Comparison of ENCODE assay signal across 19 cellular contexts in the genomic region with DNA sequence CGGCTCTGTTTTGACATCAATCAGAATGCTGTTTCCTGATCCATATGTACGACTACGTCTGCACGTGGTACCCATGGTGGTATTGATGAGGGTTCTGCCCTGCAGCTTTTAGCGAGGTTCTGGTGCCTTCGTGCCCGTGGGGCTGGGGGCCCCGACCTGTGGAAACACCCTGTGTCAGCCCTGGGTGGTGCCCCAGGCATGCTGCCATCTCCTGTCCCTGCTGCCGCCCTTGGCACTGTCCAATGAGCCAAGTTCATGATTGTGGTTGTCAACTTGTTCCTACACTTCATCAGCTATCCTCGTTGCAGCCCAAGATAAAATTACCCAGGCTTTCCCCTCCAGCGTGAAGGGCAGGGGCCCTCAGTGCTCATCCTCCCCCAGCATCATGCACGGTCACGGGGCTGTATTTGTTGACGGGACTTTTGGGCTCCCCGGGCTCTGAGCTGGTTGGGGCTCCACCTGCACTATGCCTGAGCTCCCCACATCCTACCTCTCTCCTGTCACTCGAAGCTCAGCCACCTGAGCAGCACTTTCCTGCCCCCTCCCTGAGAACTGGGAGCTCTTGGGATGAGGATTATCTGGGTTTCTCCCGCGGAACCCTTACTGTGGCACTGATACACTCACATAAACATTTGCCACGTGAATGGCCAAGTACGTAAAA. TPM values are rescaled to one million over a fixed set of nuclear protein-coding genes. Genes with fewer than 3 reads are reported as not detected.
DNase-seq lines count a peak whose midpoint lies in the region; ATAC-seq, FAIRE-seq and TF ChIP-seq lines count a peak whose summit lies in the region.
"Had no signal": no experiment of that assay in that cellular context is flagged by ENCODE, and none has a peak within 500 bp of the region (broad histone marks: within the 10 kb centered on the region; RNA-seq: fewer than 3 reads in every experiment).

No MANE protein-coding gene starts in this region.

- no peak for FAIRE-seq in A549 (lab: Jason Lieb, UNC)
- FAIRE-seq: GM12878 had no signal

- peak overlapping the region; percentile 19 for H3K27ac Mint-ChIP-seq in activated CD4-positive, alpha-beta T cell treated with anti-CD3 and anti-CD28 coated beads, Interleukin-2, amount 10 ng/mL, durations not matched to agents 7 days and 5 days
- H3K27ac Mint-ChIP-seq: CD8-positive, alpha-beta T cell; HFFc6 had no signal

- H3K4me2 ChIP-seq in A549 = peak overlapping the region; percentile 38; the same call in 2 of the 3 replicates

- H3K9me3 ChIP-seq in A549 = no peaks in the 10 kb centered on the region
- H3K9me3 ChIP-seq: BLaER1 treated with 17β-estradiol and CSF1 and Interleukin-3, amounts not matched to agents 10 nM and 100 nM had no signal

- CTCF ChIA-PET in activated CD4-positive, alpha-beta T cell treated with anti-CD3 and anti-CD28 coated beads, Interleukin-2, amount 10 ng/mL, durations not matched to agents 7 days and 5 days (lab: Charles Lee) = no interaction called here
- CTCF ChIA-PET in A549 (lab: Yijun Ruan, JAX) = interaction anchor here (0.8 to 2.0 kb wide), 4 partner anchors 13 to 156 kb away, joined by 3 to 5 read pairs (median 4); no protein-coding TSS in a partner anchor

- 82% methylated on average over 19 of the region's 20 CpGs for WGBS in A549 (ENCODE audit: missing lambda C conversion rate)

- no peak for TF ChIP-seq EP300 in A549 (IDR thresholded peaks at IDR 0.05)

- no peak overlapping the region for H3K4me3 ChIP-seq in A549
- H3K4me3 ChIP-seq: BLaER1 treated with 17β-estradiol and CSF1 and Interleukin-3, amounts not matched to agents 10 nM and 100 nM; GM12878 had no signal

- H3K4me3 Mint-ChIP-seq in activated CD4-positive, alpha-beta T cell treated with anti-CD3 and anti-CD28 coated beads, Interleukin-2, amount 10 ng/mL, durations not matched to agents 7 days and 5 days = no peak overlapping the region
- H3K4me3 Mint-ChIP-seq: CD8-positive, alpha-beta T cell; HFFc6 had no signal

- no peaks in the 10 kb centered on the region for H3K36me3 Mint-ChIP-seq in activated CD4-positive, alpha-beta T cell treated with anti-CD3 and anti-CD28 coated beads, Interleukin-2, amount 10 ng/mL, durations not matched to agents 7 days and 5 days (ENCODE audit: low read depth)
- H3K36me3 Mint-ChIP-seq: CD8-positive, alpha-beta T cell had no signal

- no peak for TF ChIP-seq RAD21 in A549 (conservative IDR thresholded peaks at IDR 0.05 in 1 of 2, IDR thresholded peaks at IDR 0.05 in 1 of 2)

- TF ChIP-seq POLR2A in A549 (IDR thresholded peaks at IDR 0.05; ENCODE audit: low read length) = no peak

- TF ChIP-seq CTCF in A549 (IDR thresholded peaks at IDR 0.05) = no peak
- no peak for TF ChIP-seq CTCF in GM10266 (IDR thresholded peaks at IDR 0.05; ENCODE audit: control insufficient read depth, insufficient read depth, low read depth, missing control alignments)

- H3K4me1 Mint-ChIP-seq in activated CD4-positive, alpha-beta T cell treated with anti-CD3 and anti-CD28 coated beads, Interleukin-2, amount 10 ng/mL, durations not matched to agents 7 days and 5 days = no peaks in the 10 kb centered on the region

- DNase-seq in activated CD4-positive, alpha-beta T cell treated with anti-CD3 and anti-CD28 coated beads, Interleukin-2, amount 10 ng/mL, durations not matched to agents 7 days and 5 days = no peak
- no peak for DNase-seq in activated CD4-positive, alpha-beta T cell treated with anti-CD3 and anti-CD28 coated beads for 4 hours
- DNase-seq in A549 (ENCODE audit: low read depth in 1 of 2, low spot score in 1 of 2) = no peak
- peak; percentile 48 for DNase-seq in left ventricle myocardium superior
- DNase-seq in iPS-NIHi7 (ENCODE audit: extremely low spot score) = no peak
- DNase-seq in activated gamma-delta T cell (lab: John Stamatoyannopoulos, UW) = no peak
- no peak for DNase-seq in GM10266 (ENCODE audit: extremely low spot score)
- DNase-seq: Calu3; CD8-positive, alpha-beta T cell; DMS79 treated with DMSO at 0.1 percent for 48 hours; GF-D8; GOT3; H7; HFFc6 had no signal

- ATAC-seq in A549 (no peak), left ventricle myocardium superior (peak; percentile 77)
- ATAC-seq: CD8-positive, alpha-beta T cell; GM12878; HCT116 had no signal

- peaks cover 30% of the 10 kb centered on the region for H3K27me3 Mint-ChIP-seq in activated CD4-positive, alpha-beta T cell treated with anti-CD3 and anti-CD28 coated beads, Interleukin-2, amount 10 ng/mL, durations not matched to agents 7 days and 5 days

- H3K4me1 ChIP-seq in A549 = peaks cover 44% of the 10 kb centered on the region

- H3K27ac ChIP-seq in A549 (peak overlapping the region; percentile 34 to 76; a peak in 5 of 6 replicates), cingulate gyrus (ENCODE audit: low read depth, low read length) (peak overlapping the region; percentile 65)
- H3K27ac ChIP-seq: 22Rv1; BLaER1 treated with 17β-estradiol and CSF1 and Interleukin-3, amounts not matched to agents 10 nM and 100 nM had no signal

- POLR2A ChIA-PET in activated CD4-positive, alpha-beta T cell treated with anti-CD3 and anti-CD28 coated beads, Interleukin-2, amount 10 ng/mL, durations not matched to agents 7 days and 5 days (lab: Charles Lee) = no interaction called here
- POLR2A ChIA-PET in A549 (lab: Yijun Ruan, JAX) = interaction anchor here (0.7 kb wide), 1 partner anchor 177 kb away, joined by 3 read pairs; no protein-coding TSS in a partner anchor

- H3K9me3 Mint-ChIP-seq in activated CD4-positive, alpha-beta T cell treated with anti-CD3 and anti-CD28 coated beads, Interleukin-2, amount 10 ng/mL, durations not matched to agents 7 days and 5 days = peaks cover 11% of the 10 kb centered on the region
- H3K9me3 Mint-ChIP-seq: CD8-positive, alpha-beta T cell had no signal

- intact Hi-C loops in left ventricle myocardium superior (cut with micrococcal nuclease) = no loop called here

TF ChIP-seq in A549, 52 proteins besides CTCF, POLR2A, EP300 and RAD21 (continues in another document):
- TF ChIP-seq ZFP36 (IDR thresholded peaks at IDR 0.05; ENCODE audit: borderline replicate concordance, partially characterized antibody) (no peak), HOXB13 (CRISPR knock-in tag; IDR thresholded peaks at IDR 0.05; ENCODE audit: low read depth) (no peak), PHF8 (IDR thresholded peaks at IDR 0.05; ENCODE audit: borderline replicate concordance, low read depth) (no peak), FOSL2 (IDR thresholded peaks at IDR 0.05) (no peak), FOSL2 (CRISPR knock-in tag; IDR thresholded peaks at IDR 0.05) (no peak), RARB (CRISPR knock-in tag; IDR thresholded peaks at IDR 0.05) (no peak), CHD4 (IDR thresholded peaks at IDR 0.05; ENCODE audit: borderline replicate concordance) (no peak), TP53 (CRISPR knock-in tag; IDR thresholded peaks at IDR 0.05) (no peak), TFCP2L1 (CRISPR knock-in tag; IDR thresholded peaks at IDR 0.05) (no peak), FOSB (CRISPR knock-in tag; IDR thresholded peaks at IDR 0.05) (no peak), CHD2 (IDR thresholded peaks at IDR 0.05; ENCODE audit: low read length, partially characterized antibody) (no peak), MYC (IDR thresholded peaks at IDR 0.05; ENCODE audit: borderline replicate concordance, low read length) (no peak), KDM5A (IDR thresholded peaks at IDR 0.05) (no peak), MAX (IDR thresholded peaks at IDR 0.05) (no peak), RCOR1 (IDR thresholded peaks at IDR 0.05; ENCODE audit: low read depth, low read length) (no peak), REST (IDR thresholded peaks at IDR 0.05) (no peak)
- TF ChIP-seq, protein P1, sequence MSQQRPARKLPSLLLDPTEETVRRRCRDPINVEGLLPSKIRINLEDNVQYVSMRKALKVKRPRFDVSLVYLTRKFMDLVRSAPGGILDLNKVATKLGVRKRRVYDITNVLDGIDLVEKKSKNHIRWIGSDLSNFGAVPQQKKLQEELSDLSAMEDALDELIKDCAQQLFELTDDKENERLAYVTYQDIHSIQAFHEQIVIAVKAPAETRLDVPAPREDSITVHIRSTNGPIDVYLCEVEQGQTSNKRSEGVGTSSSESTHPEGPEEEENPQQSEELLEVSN (IDR thresholded peaks at IDR 0.05; ENCODE audit: borderline replicate concordance, low read depth) = no peak

RNA-seq across cellular contexts. Expression of gene DPYSL4, which starts 7.7 kb away (rescaled TPM):
- 1 to 10 TPM; 1.2 to 1.6 TPM for total RNA-seq in activated CD4-positive, alpha-beta T cell treated with anti-CD3 and anti-CD28 coated beads, Interleukin-2, amount 10 ng/mL, durations not matched to agents 7 days and 5 days
- polyA plus RNA-seq in A549 (2011; rRNA removed) (2.9 and 3.9 TPM in 2 replicates), A549 (2017; fragmentation: RNase III; extraction: RNeasy Plus Mini Kit Qiagen cat#74134 plus additional on column Dnase treatment) (13.5 to 14.1 TPM (median 14.0 TPM) in 3 replicates)
- 8.2 and 10.2 TPM in 2 replicates for polyA plus RNA-seq in A549 (2012; cell fraction: cytosol; rRNA removed)
- 29.3 and 36.3 TPM in 2 replicates for polyA plus RNA-seq in A549 (2012; cell fraction: nucleus; rRNA removed)
- 2.6 and 5.1 TPM in 2 replicates for polyA minus RNA-seq in A549 (2011; rRNA and poly(A)+ RNA removed)
- 45.2 TPM for total RNA-seq in left ventricle myocardium superior
- total RNA-seq: Calu3 had no signal

Comparison
In these comparisons a context has a peak if more than half of its experiments do, and no peak if none do; other contexts are left out.
1. RNA of gene DPYSL4, which starts 7.7 kb away (total RNA-seq): 45.2 TPM in left ventricle myocardium superior (single experiment); 1.2 to 1.6 TPM in activated CD4-positive, alpha-beta T cell treated with anti-CD3 and anti-CD28 coated beads, Interleukin-2, amount 10 ng/mL, durations not matched to agents 7 days and 5 days; every median in the first group is over 10 times any median in the second.